Comparison of ENCODE assay signal across 1 cellular context in genomic region chr4:147361726-147362125, GRCh38.
TF ChIP-seq lines count a peak whose summit lies in the region.

No MANE protein-coding gene starts in this region.

TF ChIP-seq in WTC11, 78 proteins besides CTCF, POLR2A, EP300 and RAD21 (continued from another document):
- TF ChIP-seq ZNF512 (CRISPR knock-in tag; IDR thresholded peaks at IDR 0.05; ENCODE audit: borderline replicate concordance) (no peak), FOXP1 (CRISPR knock-in tag; IDR thresholded peaks at IDR 0.05; ENCODE audit: borderline replicate concordance) (no peak), MYBL2 (CRISPR knock-in tag; IDR thresholded peaks at IDR 0.05) (no peak), MLX (CRISPR knock-in tag; IDR thresholded peaks at IDR 0.05) (no peak)
